In the genomic region with DNA sequence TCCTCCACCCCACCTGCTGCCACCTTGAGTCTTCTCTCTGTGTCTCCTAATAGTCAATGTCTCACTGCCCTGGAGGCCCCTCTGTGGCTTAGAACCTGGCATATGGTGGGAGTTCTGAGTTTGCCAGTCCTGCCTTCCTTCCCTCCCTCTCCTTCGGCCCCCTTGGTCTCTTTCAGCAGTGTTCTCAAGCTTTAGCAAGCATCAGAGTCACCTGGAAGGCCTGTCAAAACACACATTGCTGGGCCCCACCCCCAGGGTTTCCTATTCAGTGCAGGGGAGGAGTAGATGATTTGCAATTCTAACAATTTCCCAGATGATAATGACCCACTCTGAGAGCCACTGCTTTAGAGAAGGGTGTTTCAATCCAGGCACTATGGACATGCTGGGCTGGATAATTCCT, we compare ENCODE assay signal across 1 cellular context.
TF ChIP-seq lines count a peak whose summit lies in the region.

No MANE protein-coding gene starts in this region.

TF ChIP-seq in GM23338, 12 proteins besides CTCF, POLR2A, EP300 and RAD21:
- TF ChIP-seq CREB1 (CRISPR knock-in tag; IDR thresholded peaks at IDR 0.05; ENCODE audit: low read depth) (no peak), ZNF331 (CRISPR knock-in tag; IDR thresholded peaks at IDR 0.05; ENCODE audit: low read depth) (no peak), ZNF114 (CRISPR knock-in tag; IDR thresholded peaks at IDR 0.05) (no peak), JUNB (IDR thresholded peaks at IDR 0.05; ENCODE audit: unreplicated experiment) (no peak), EZH2 (IDR thresholded peaks at IDR 0.05; ENCODE audit: low read depth, unreplicated experiment) (no peak), REST (IDR thresholded peaks at IDR 0.05; ENCODE audit: unreplicated experiment) (no peak), ZNF462 (CRISPR knock-in tag; IDR thresholded peaks at IDR 0.05) (no peak), POLR2AphosphoS5 (IDR thresholded peaks at IDR 0.05; ENCODE audit: low read depth) (no peak), NANOG (IDR thresholded peaks at IDR 0.05; ENCODE audit: borderline replicate concordance) (no peak), STAT1 (IDR thresholded peaks at IDR 0.05; ENCODE audit: unreplicated experiment) (no peak), EZH2phosphoT487 (IDR thresholded peaks at IDR 0.05; ENCODE audit: unreplicated experiment) (no peak), ETS1 (IDR thresholded peaks at IDR 0.05) (no peak)
